Comparison of ENCODE assay signal across 11 cellular contexts in genomic region chr18:9736942-9737813, GRCh38. TPM values are rescaled to one million over a fixed set of nuclear protein-coding genes. Genes with fewer than 3 reads are reported as not detected.
DNase-seq lines count a peak whose midpoint lies in the region; ATAC-seq lines count a peak whose summit lies in the region.
"Had no signal": no experiment of that assay in that cellular context is flagged by ENCODE, and none has a peak within 500 bp of the region (broad histone marks: within the 10 kb centered on the region; RNA-seq: fewer than 3 reads in every experiment).

No MANE protein-coding gene starts in this region.

- no peak for ATAC-seq in stimulated activated memory B cell treated with anti-CD40 and anti-IgM and Interleukin-4, amounts not matched to agents 10 μg/mL and 1 μg/mL and 100 μg/mL, for 72 hours
- ATAC-seq: activated naive CD8-positive, alpha-beta T cell treated with anti-CD3 and anti-CD28 coated beads, Interleukin-2, amount 50 U/mL, for 24 hours had no signal

- H3K27ac Mint-ChIP-seq in stimulated activated memory B cell treated with anti-CD40 and anti-IgM and Interleukin-4, amounts not matched to agents 10 μg/mL and 1 μg/mL and 100 μg/mL, for 72 hours = no peak overlapping the region
- H3K27ac Mint-ChIP-seq: activated naive CD8-positive, alpha-beta T cell treated with anti-CD3 and anti-CD28 coated beads, Interleukin-2, amount 50 U/mL, for 24 hours had no signal

- H3K4me1 Mint-ChIP-seq in stimulated activated memory B cell treated with anti-CD40 and anti-IgM and Interleukin-4, amounts not matched to agents 10 μg/mL and 1 μg/mL and 100 μg/mL, for 72 hours = peaks cover 36% of the 10 kb centered on the region

- peaks cover 24% of the 10 kb centered on the region for H3K36me3 Mint-ChIP-seq in stimulated activated memory B cell treated with anti-CD40 and anti-IgM and Interleukin-4, amounts not matched to agents 10 μg/mL and 1 μg/mL and 100 μg/mL, for 72 hours

- H3K9me3 Mint-ChIP-seq in stimulated activated memory B cell treated with anti-CD40 and anti-IgM and Interleukin-4, amounts not matched to agents 10 μg/mL and 1 μg/mL and 100 μg/mL, for 72 hours = no peaks in the 10 kb centered on the region
- H3K9me3 Mint-ChIP-seq: activated naive CD8-positive, alpha-beta T cell treated with anti-CD3 and anti-CD28 coated beads, Interleukin-2, amount 50 U/mL, for 24 hours had no signal

- no peak overlapping the region for H3K4me3 Mint-ChIP-seq in stimulated activated memory B cell treated with anti-CD40 and anti-IgM and Interleukin-4, amounts not matched to agents 10 μg/mL and 1 μg/mL and 100 μg/mL, for 72 hours
- H3K4me3 Mint-ChIP-seq: activated naive CD8-positive, alpha-beta T cell treated with anti-CD3 and anti-CD28 coated beads, Interleukin-2, amount 50 U/mL, for 24 hours had no signal

- H3K27me3 Mint-ChIP-seq in stimulated activated memory B cell treated with anti-CD40 and anti-IgM and Interleukin-4, amounts not matched to agents 10 μg/mL and 1 μg/mL and 100 μg/mL, for 72 hours = no peaks in the 10 kb centered on the region

- peak; percentile 25 for DNase-seq in NCI-H2196 (lab: John Stamatoyannopoulos, UW; ENCODE audit: unreplicated experiment)
- DNase-seq in NCI-H2196 treated with DMSO at 0.1 percent for 48 hours (lab: John Stamatoyannopoulos, UW; ENCODE audit: unreplicated experiment) = no peak
- DNase-seq in NCI-H774 (lab: John Stamatoyannopoulos, UW) = peak; percentile 57
- no peak for DNase-seq in epithelial cell of prostate (ENCODE audit: low read depth, low spot score)
- DNase-seq in ureter (ENCODE audit: low spot score) = peak; percentile 25
- DNase-seq in medulla oblongata (ENCODE audit: extremely low spot score) = no peak
- DNase-seq in T-helper 1 cell = no peak
- DNase-seq: activated CD4-positive, alpha-beta T cell treated with anti-CD3 and anti-CD28 coated beads for 4 hours; activated naive CD8-positive, alpha-beta T cell treated with anti-CD3 and anti-CD28 coated beads, Interleukin-2, amount 50 U/mL, for 24 hours had no signal

- H3K27ac ChIP-seq in epithelial cell of prostate = peak overlapping the region; percentile 9
- H3K27ac ChIP-seq: suprapubic skin had no signal

RNA-seq across cellular contexts. Expression of gene RAB31, which starts 29.1 kb away (rescaled TPM):
- total RNA-seq in ureter = 46.0 TPM

Comparison
In these comparisons a context has a peak if more than half of its experiments do, and no peak if none do; other contexts are left out.
1. DNase-seq: peak in NCI-H2196 (single experiment), NCI-H774 (single experiment) and ureter (single experiment); none in NCI-H2196 treated with DMSO at 0.1 percent for 48 hours (single experiment), epithelial cell of prostate (single experiment), medulla oblongata (single experiment) and T-helper 1 cell (0 of 5).